24 cellular contexts compared by ENCODE assay signal in the genomic region with DNA sequence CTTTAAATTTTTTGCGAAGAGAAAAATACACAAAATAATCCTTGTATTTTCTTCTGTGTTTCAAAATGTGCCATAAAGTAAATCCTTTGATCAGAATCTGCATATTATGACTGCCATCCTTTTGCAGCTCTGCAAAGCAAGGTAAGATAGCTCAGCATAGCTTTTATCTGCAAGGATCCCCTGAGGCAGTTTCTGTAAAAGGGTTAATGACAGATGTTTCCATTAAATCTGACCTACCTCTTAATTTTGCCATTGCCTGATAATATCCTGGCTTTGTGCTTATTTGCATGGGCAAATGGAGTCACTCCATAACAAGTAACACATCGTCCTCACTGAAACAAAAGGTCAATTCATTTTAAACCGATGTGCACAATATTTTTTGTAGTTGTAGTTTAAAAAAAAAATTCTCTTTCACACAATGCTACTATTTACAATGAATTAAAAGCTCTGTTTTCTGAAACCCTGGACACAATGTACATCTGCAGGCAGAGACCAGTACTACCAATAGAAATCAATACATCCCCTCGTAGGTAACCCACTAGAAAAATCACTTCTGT.
"Had no signal": no experiment of that assay in that cellular context is flagged by ENCODE, and none has a peak within 500 bp of the region (broad histone marks: within the 10 kb centered on the region; RNA-seq: fewer than 3 reads in every experiment).

No MANE protein-coding gene starts in this region.

- H3K9me3 Mint-ChIP-seq: activated CD4-positive, alpha-beta T cell treated with anti-CD3 and anti-CD28 coated beads, Interleukin-2, amount 10 ng/mL, durations not matched to agents 7 days and 5 days; activated T-cell treated with anti-CD3 and anti-CD28 coated beads, Interleukin-2, amount 50 U/mL, for 24 hours; activated T-helper 2 cell treated with anti-CD3 and anti-CD28 coated beads, Interferon-gamma antibody, Interleukin-2, Interleukin-4, amounts not matched to agents 10 μg/mL and 5 μg/mL and 100 μg/mL, durations not matched to agents 14 hours and 24 hours and 36 hours; endodermal cell; nephron progenitor cell; stimulated activated naive CD8-positive, alpha-beta T cell treated with anti-CD3 and anti-CD28 coated beads, Interleukin-15, Interleukin-2, amounts not matched to agents 100 ng/mL and 50 ng/mL, for 24 hours had no signal

- ATAC-seq: activated CD8-positive, alpha-beta T cell treated with anti-CD3 and anti-CD28 coated beads, Interleukin-2, amount 10 ng/mL, durations not matched to agents 7 days and 5 days; body of pancreas; left lobe of liver; psoas muscle; right cardiac atrium had no signal

- H3K27ac Mint-ChIP-seq: activated CD4-positive, alpha-beta T cell treated with anti-CD3 and anti-CD28 coated beads, Interleukin-2, amount 10 ng/mL, durations not matched to agents 7 days and 5 days; activated CD8-positive, alpha-beta T cell treated with anti-CD3 and anti-CD28 coated beads, Interleukin-2, amount 10 ng/mL, durations not matched to agents 7 days and 5 days; activated naive CD8-positive, alpha-beta T cell treated with anti-CD3 and anti-CD28 coated beads, Interleukin-2, amount 10 ng/mL, durations not matched to agents 7 days and 5 days; activated T-cell treated with anti-CD3 and anti-CD28 coated beads, Interleukin-2, amount 50 U/mL, for 24 hours; activated T-helper 2 cell treated with anti-CD3 and anti-CD28 coated beads, Interferon-gamma antibody, Interleukin-2, Interleukin-4, amounts not matched to agents 10 μg/mL and 5 μg/mL and 100 μg/mL, durations not matched to agents 14 hours and 24 hours and 36 hours; endodermal cell; nephron progenitor cell; stimulated activated naive CD8-positive, alpha-beta T cell treated with anti-CD3 and anti-CD28 coated beads, Interleukin-15, Interleukin-2, amounts not matched to agents 100 ng/mL and 50 ng/mL, for 24 hours had no signal

- H3K27me3 Mint-ChIP-seq: activated CD4-positive, alpha-beta T cell treated with anti-CD3 and anti-CD28 coated beads, Interleukin-2, amount 10 ng/mL, durations not matched to agents 7 days and 5 days; activated naive CD8-positive, alpha-beta T cell treated with anti-CD3 and anti-CD28 coated beads, Interleukin-2, amount 10 ng/mL, durations not matched to agents 7 days and 5 days; activated T-cell treated with anti-CD3 and anti-CD28 coated beads, Interleukin-2, amount 50 U/mL, for 24 hours; stimulated activated naive CD8-positive, alpha-beta T cell treated with anti-CD3 and anti-CD28 coated beads, Interleukin-15, Interleukin-2, amounts not matched to agents 100 ng/mL and 50 ng/mL, for 24 hours had no signal

- DNase-seq: activated CD4-positive, alpha-beta T cell treated with anti-CD3 and anti-CD28 coated beads, Interleukin-2, amount 10 ng/mL, durations not matched to agents 7 days and 5 days; activated CD4-positive, CD25-positive, alpha-beta regulatory T cell; activated CD8-positive, alpha-beta T cell treated with anti-CD3 and anti-CD28 coated beads, Interleukin-2, amount 10 ng/mL, durations not matched to agents 7 days and 5 days; activated naive CD4-positive, alpha-beta T cell treated with Interleukin-2 at 50 U/mL for 16 hours; activated naive CD8-positive, alpha-beta T cell treated with anti-CD3 and anti-CD28 coated beads, Interleukin-2, amount 10 ng/mL, durations not matched to agents 7 days and 5 days; activated T-cell treated with anti-CD3 and anti-CD28 coated beads, Interleukin-2, amount 50 U/mL, for 24 hours; amygdala; body of pancreas; caudate nucleus; endodermal cell; foreskin fibroblast; kidney; midbrain; nephron progenitor cell; psoas muscle; right cardiac atrium; small intestine; stimulated activated CD4-positive, alpha-beta T cell treated with anti-CD3 and anti-CD28 coated beads, Interleukin-15, amount 100 ng/mL, for 24 hours; stimulated activated CD4-positive, alpha-beta T cell treated with anti-CD3 and anti-CD28 coated beads, Interleukin-2, amount 100 ng/mL, for 48 hours; T1000; transverse colon had no signal

- H3K4me3 Mint-ChIP-seq: activated CD4-positive, alpha-beta T cell treated with anti-CD3 and anti-CD28 coated beads, Interleukin-2, amount 10 ng/mL, durations not matched to agents 7 days and 5 days; activated CD8-positive, alpha-beta T cell treated with anti-CD3 and anti-CD28 coated beads, Interleukin-2, amount 10 ng/mL, durations not matched to agents 7 days and 5 days; activated naive CD8-positive, alpha-beta T cell treated with anti-CD3 and anti-CD28 coated beads, Interleukin-2, amount 10 ng/mL, durations not matched to agents 7 days and 5 days; activated T-cell treated with anti-CD3 and anti-CD28 coated beads, Interleukin-2, amount 50 U/mL, for 24 hours; endodermal cell; nephron progenitor cell; stimulated activated naive CD8-positive, alpha-beta T cell treated with anti-CD3 and anti-CD28 coated beads, Interleukin-15, Interleukin-2, amounts not matched to agents 100 ng/mL and 50 ng/mL, for 24 hours had no signal

- H3K4me1 Mint-ChIP-seq: activated CD4-positive, alpha-beta T cell treated with anti-CD3 and anti-CD28 coated beads, Interleukin-2, amount 10 ng/mL, durations not matched to agents 7 days and 5 days; activated naive CD8-positive, alpha-beta T cell treated with anti-CD3 and anti-CD28 coated beads, Interleukin-2, amount 10 ng/mL, durations not matched to agents 7 days and 5 days; endodermal cell had no signal

- H3K36me3 Mint-ChIP-seq: activated naive CD8-positive, alpha-beta T cell treated with anti-CD3 and anti-CD28 coated beads, Interleukin-2, amount 10 ng/mL, durations not matched to agents 7 days and 5 days had no signal
